Comparison of ENCODE assay signal across 12 cellular contexts in genomic region chr3:134314588-134315285, GRCh38. TPM values are rescaled to one million over a fixed set of nuclear protein-coding genes. Genes with fewer than 3 reads are reported as not detected.
A peak's percentile ranks its signal among the peaks of the same experiment; 100 is the strongest.
DNase-seq lines count a peak whose midpoint lies in the region; ATAC-seq lines count a peak whose summit lies in the region.
"Had no signal": no experiment of that assay in that cellular context is flagged by ENCODE, and none has a peak within 500 bp of the region (broad histone marks: within the 10 kb centered on the region; RNA-seq: fewer than 3 reads in every experiment).

No MANE protein-coding gene starts in this region.

- peak; percentile 37 for DNase-seq in ELR (ENCODE audit: low read depth)
- no peak for DNase-seq in adipocyte (ENCODE audit: low read depth)
- DNase-seq in left ventricle myocardium superior = no peak
- DNase-seq in sciatic nerve (ENCODE audit: low spot score) = peak; percentile 54
- DNase-seq in SJCRH30 = no peak
- DNase-seq in NCI-H748 treated with DMSO at 0.1 percent for 48 hours (lab: John Stamatoyannopoulos, UW) = no peak
- DNase-seq: C1 segment of cervical spinal cord, foreskin melanocyte, naive B cell, SHP77 had no signal

- H3K27ac ChIP-seq in SJCRH30 = no peak overlapping the region

- no peaks in the 10 kb centered on the region for H3K27me3 ChIP-seq in adipocyte (replicated peaks; ENCODE audit: control insufficient read depth, insufficient read depth, low read length)
- no peaks in the 10 kb centered on the region for H3K27me3 ChIP-seq in SJCRH30

- H3K4me3 ChIP-seq in adipocyte (ENCODE audit: low read length) = peak overlapping the region; percentile 83
- no peak overlapping the region for H3K4me3 ChIP-seq in SJCRH30

- ATAC-seq in left ventricle myocardium superior (peak; percentile 6), sciatic nerve (peak; percentile 21), GM18861 (IDR thresholded peaks at IDR 0.05; ENCODE audit: unreplicated experiment) (no peak), GM18517 (IDR thresholded peaks at IDR 0.05; ENCODE audit: unreplicated experiment) (no peak)

- intact Hi-C loops in left ventricle myocardium superior (cut with micrococcal nuclease) (no loop called here), sciatic nerve (cut with DNase I) (loop anchor here (5.0 kb wide), 1 partner anchor 58 kb away; the partner anchor contains the start of gene AMOTL2)

- H3K36me3 ChIP-seq in adipocyte (ENCODE audit: control insufficient read depth, insufficient read depth, low read length, severe bottlenecking) = no peaks in the 10 kb centered on the region
- H3K36me3 ChIP-seq in SJCRH30 = no peaks in the 10 kb centered on the region

- H3K9me3 ChIP-seq in adipocyte (ENCODE audit: control insufficient read depth, low read length) (no peaks in the 10 kb centered on the region), SJCRH30 (replicated peaks) (no peaks in the 10 kb centered on the region)

- peaks cover 83% of the 10 kb centered on the region for H3K4me1 ChIP-seq in adipocyte (ENCODE audit: control insufficient read depth, insufficient read depth, low read length)
- H3K4me1 ChIP-seq in SJCRH30 = peaks cover 7% of the 10 kb centered on the region; the same call in 1 of the 2 replicates

- peak overlapping the region; percentile 95 for H3K9ac ChIP-seq in adipocyte (ENCODE audit: low read length)

RNA-seq across cellular contexts. Expression of gene AMOTL2, which starts 59.5 kb away (rescaled TPM):
- total RNA-seq in left ventricle myocardium superior (53.9 TPM), sciatic nerve (158 TPM)
- total RNA-seq in SJCRH30 (2014; rRNA removed; shearing (Covaris generic)) = 18.8 and 19.0 TPM in 2 replicates

Comparison
In these comparisons a context has a peak if more than half of its experiments do, and no peak if none do; other contexts are left out.
1. DNase-seq: peak in ELR (single experiment) and sciatic nerve (single experiment); none in adipocyte (single experiment), left ventricle myocardium superior (single experiment), SJCRH30 (0 of 2) and NCI-H748 treated with DMSO at 0.1 percent for 48 hours (single experiment).
2. ATAC-seq: peak in left ventricle myocardium superior (single experiment) and sciatic nerve (single experiment); none in GM18861 (single experiment) and GM18517 (single experiment).